Comparison of ENCODE assay signal across 9 cellular contexts in the genomic region with DNA sequence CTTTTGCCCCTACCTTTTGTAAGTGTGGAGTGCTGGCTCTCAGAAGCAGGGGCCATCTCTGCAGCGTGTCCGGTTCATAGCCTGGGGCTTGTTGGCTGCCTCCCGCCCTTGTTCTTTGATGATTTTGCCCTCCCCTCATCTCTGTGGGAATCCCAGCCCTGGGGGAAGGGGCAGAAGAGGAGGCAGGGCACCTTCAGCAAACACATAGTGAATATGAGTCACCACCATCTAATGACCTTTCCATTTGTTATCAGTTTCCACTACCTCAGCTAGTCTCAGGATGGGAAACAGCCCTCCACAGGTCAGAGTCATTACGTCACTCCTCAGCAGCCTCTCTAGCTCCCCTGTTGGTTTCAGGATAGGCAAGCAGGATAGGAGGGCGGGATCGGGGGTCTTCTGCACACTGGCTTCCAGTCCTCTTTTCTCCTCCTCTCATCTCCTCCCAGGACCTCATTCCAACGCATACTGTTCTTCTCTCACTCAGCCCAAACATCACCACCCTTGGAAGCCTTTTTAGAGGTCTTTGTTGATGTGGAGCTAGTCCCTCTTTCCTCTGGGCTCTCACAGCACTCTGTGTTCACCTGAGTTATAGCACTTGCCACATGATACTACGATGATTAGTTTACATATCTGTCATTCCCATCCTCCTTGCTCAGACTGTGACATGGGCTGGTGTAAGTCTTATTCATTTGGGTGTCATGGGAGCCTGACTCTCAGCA. TPM values are rescaled to one million over a fixed set of nuclear protein-coding genes. Genes with fewer than 3 reads are reported as not detected.
DNase-seq lines count a peak whose midpoint lies in the region; ATAC-seq and TF ChIP-seq lines count a peak whose summit lies in the region.
"Had no signal": no experiment of that assay in that cellular context is flagged by ENCODE, and none has a peak within 500 bp of the region (broad histone marks: within the 10 kb centered on the region; RNA-seq: fewer than 3 reads in every experiment).

No MANE protein-coding gene starts in this region.

- no peak for TF ChIP-seq CTCF in breast epithelium (IDR thresholded peaks at IDR 0.05)

- H3K27me3 Mint-ChIP-seq in activated naive CD8-positive, alpha-beta T cell treated with anti-CD3 and anti-CD28 coated beads for 36 hours, result no peaks in the 10 kb centered on the region
- peaks cover 0 to 5% (median 1%) of the 10 kb centered on the region in 5 donors for H3K27me3 Mint-ChIP-seq in naive thymus-derived CD8-positive, alpha-beta T cell

- no peaks in the 10 kb centered on the region for H3K36me3 Mint-ChIP-seq in activated naive CD8-positive, alpha-beta T cell treated with anti-CD3 and anti-CD28 coated beads for 36 hours
- no peaks in the 10 kb centered on the region for H3K36me3 Mint-ChIP-seq in naive thymus-derived CD8-positive, alpha-beta T cell

- H3K4me3 ChIP-seq in breast epithelium, result no peak overlapping the region

- peaks cover 19% of the 10 kb centered on the region for H3K4me1 Mint-ChIP-seq in activated naive CD8-positive, alpha-beta T cell treated with anti-CD3 and anti-CD28 coated beads for 36 hours
- H3K4me1 Mint-ChIP-seq in naive thymus-derived CD8-positive, alpha-beta T cell, result peaks cover 0 to 3% (median 0%) of the 10 kb centered on the region in 4 donors

- peak overlapping the region; percentile 82 for H3K27ac Mint-ChIP-seq in activated naive CD8-positive, alpha-beta T cell treated with anti-CD3 and anti-CD28 coated beads for 36 hours
- no peak overlapping the region for H3K27ac Mint-ChIP-seq in naive thymus-derived CD8-positive, alpha-beta T cell

- no peaks in the 10 kb centered on the region for H3K9me3 ChIP-seq in breast epithelium
- H3K9me3 ChIP-seq: neutrophil had no signal

- DNase-seq in DMS153 (lab: John Stamatoyannopoulos, UW), result peak; percentile 75
- DNase-seq in DMS153 treated with DMSO at 0.1 percent for 48 hours (lab: John Stamatoyannopoulos, UW; ENCODE audit: unreplicated experiment), result no peak
- DNase-seq in activated naive CD8-positive, alpha-beta T cell treated with anti-CD3 and anti-CD28 coated beads for 36 hours, result peak; percentile 48
- DNase-seq in lung microvascular endothelial cell (ENCODE audit: low read depth in 2 of 2), result peak; percentile 72 to 98
- no peak for DNase-seq in naive thymus-derived CD8-positive, alpha-beta T cell
- DNase-seq in breast epithelium (ENCODE audit: low spot score in 2 of 2), result no peak

- no peaks in the 10 kb centered on the region for H3K27me3 ChIP-seq in breast epithelium
- H3K27me3 ChIP-seq: neutrophil had no signal

- intact Hi-C loops in breast epithelium (cut with DNase I; ENCODE audit: low total_unique reads), result no loop called here

- POLR2A ChIA-PET in naive thymus-derived CD8-positive, alpha-beta T cell (lab: Charles Lee), result no interaction called here

- H3K27ac ChIP-seq in breast epithelium, result no peak overlapping the region
- H3K27ac ChIP-seq: neutrophil had no signal

- H3K4me3 Mint-ChIP-seq in activated naive CD8-positive, alpha-beta T cell treated with anti-CD3 and anti-CD28 coated beads for 36 hours, result no peak overlapping the region
- H3K4me3 Mint-ChIP-seq in naive thymus-derived CD8-positive, alpha-beta T cell, result no peak overlapping the region

- no peaks in the 10 kb centered on the region for H3K9me3 Mint-ChIP-seq in activated naive CD8-positive, alpha-beta T cell treated with anti-CD3 and anti-CD28 coated beads for 36 hours
- H3K9me3 Mint-ChIP-seq in naive thymus-derived CD8-positive, alpha-beta T cell, result no peaks in the 10 kb centered on the region

- ATAC-seq in HG03558 (IDR thresholded peaks at IDR 0.05; ENCODE audit: extremely low read depth, unreplicated experiment) (peak; percentile 51), GM18873 (IDR thresholded peaks at IDR 0.05; ENCODE audit: low FRiP score, unreplicated experiment) (no peak)
- ATAC-seq in naive thymus-derived CD8-positive, alpha-beta T cell, result no peak

- H3K36me3 ChIP-seq in breast epithelium, result no peaks in the 10 kb centered on the region
- H3K36me3 ChIP-seq: neutrophil had no signal

- TF ChIP-seq POLR2A in breast epithelium (IDR thresholded peaks at IDR 0.05), result no peak

- no peaks in the 10 kb centered on the region for H3K4me1 ChIP-seq in breast epithelium

RNA-seq across cellular contexts. Expression of a gene that starts 15.8 kb away (rescaled TPM):
- total RNA-seq in activated naive CD8-positive, alpha-beta T cell treated with anti-CD3 and anti-CD28 coated beads for 36 hours, result 10 to 100 TPM; 20.4 to 20.7 TPM
- total RNA-seq in lung microvascular endothelial cell, result 10.9 and 27.2 TPM in 2 replicates
- total RNA-seq in naive thymus-derived CD8-positive, alpha-beta T cell, result 10 to 100 TPM; 19.0 to 19.5 TPM
- polyA plus RNA-seq in naive thymus-derived CD8-positive, alpha-beta T cell, result 10 to 100 TPM in 1 of 3 donors, 1 to 10 TPM in 2; 4.1 to 13.0 (median 5.7) TPM
- total RNA-seq in breast epithelium, result 10 to 100 TPM; 52.4 to 68.2 (median 55.4) TPM

Comparison
In these comparisons a context has a peak if more than half of its experiments do, and no peak if none do; other contexts are left out.
1. DNase-seq: peak in DMS153 (single experiment), activated naive CD8-positive, alpha-beta T cell treated with anti-CD3 and anti-CD28 coated beads for 36 hours (single experiment) and lung microvascular endothelial cell (2 of 2); none in DMS153 treated with DMSO at 0.1 percent for 48 hours (single experiment), naive thymus-derived CD8-positive, alpha-beta T cell (0 of 10) and breast epithelium (0 of 2).